In genomic region chr9:71446499-71447411, GRCh38 we compare ENCODE assay signal across 8 cellular contexts.
DNase-seq lines count a peak whose midpoint lies in the region; TF ChIP-seq lines count a peak whose summit lies in the region.

No MANE protein-coding gene starts in this region.

- peak overlapping the region; percentile 58 for H3K4me3 Mint-ChIP-seq in activated T-cell treated with anti-CD3 and anti-CD28 coated beads, Interleukin-2, amount 50 U/mL, for 24 hours
- H3K4me3 Mint-ChIP-seq in nephron, result peak overlapping the region; percentile 73 to 77 (median 75)

- H3K36me3 Mint-ChIP-seq in activated T-cell treated with anti-CD3 and anti-CD28 coated beads, Interleukin-2, amount 50 U/mL, for 24 hours (ENCODE audit: low read depth), result no peaks in the 10 kb centered on the region
- H3K36me3 Mint-ChIP-seq in nephron (ENCODE audit: low read depth), result no peaks in the 10 kb centered on the region

- TF ChIP-seq CTCF in HFF-Myc (IDR thresholded peaks at IDR 0.05; ENCODE audit: low read depth, low read length, missing control alignments) (peak; percentile 22), fibroblast of the aortic adventitia (IDR thresholded peaks at IDR 0.05; ENCODE audit: insufficient read depth, low read length) (no peak), nephron (IDR thresholded peaks at IDR 0.05; ENCODE audit: unreplicated experiment in 3 of 3) (peak in 1 of 3 experiments; percentile 20)

- no peak overlapping the region for H3K27ac Mint-ChIP-seq in activated T-cell treated with anti-CD3 and anti-CD28 coated beads, Interleukin-2, amount 50 U/mL, for 24 hours
- no peak overlapping the region for H3K27ac Mint-ChIP-seq in nephron

- H3K27me3 Mint-ChIP-seq in activated T-cell treated with anti-CD3 and anti-CD28 coated beads, Interleukin-2, amount 50 U/mL, for 24 hours, result peaks cover 68% of the 10 kb centered on the region
- peaks cover 62% of the 10 kb centered on the region for H3K27me3 Mint-ChIP-seq in nephron (ENCODE audit: low read depth)

- H3K4me1 Mint-ChIP-seq in activated T-cell treated with anti-CD3 and anti-CD28 coated beads, Interleukin-2, amount 50 U/mL, for 24 hours (ENCODE audit: low read depth), result peaks cover 3% of the 10 kb centered on the region
- H3K4me1 Mint-ChIP-seq in nephron, result peaks cover 5% of the 10 kb centered on the region

- 1% methylated on average over 71 of the region's 71 CpGs for WGBS in urinary bladder

- H3K9me3 Mint-ChIP-seq in activated T-cell treated with anti-CD3 and anti-CD28 coated beads, Interleukin-2, amount 50 U/mL, for 24 hours, result no peaks in the 10 kb centered on the region
- H3K9me3 Mint-ChIP-seq in nephron, result no peaks in the 10 kb centered on the region

- no peaks in the 10 kb centered on the region for H3K4me1 ChIP-seq in urinary bladder (ENCODE audit: insufficient read depth)

- H3K4me3 ChIP-seq in HFF-Myc (replicated peaks; ENCODE audit: low read depth, low read length) (peak overlapping the region; percentile 33), fibroblast of the aortic adventitia (ENCODE audit: low read depth, low read length) (peak overlapping the region; percentile 59), urinary bladder (ENCODE audit: low read depth, low read length) (peak overlapping the region; percentile 35)

- DNase-seq in activated T-cell treated with anti-CD3 and anti-CD28 coated beads for 24 hours (ENCODE audit: low read depth) (peak; percentile 14), HFF-Myc (ENCODE audit: extremely low read depth, low read depth) (peak; percentile 21), MV-4-11 (lab: John Stamatoyannopoulos, UW) (peak; percentile 19), fibroblast of the aortic adventitia (ENCODE audit: low read depth) (peak; percentile 48)
- no peak for DNase-seq in activated T-cell treated with anti-CD3 and anti-CD28 coated beads, Interleukin-2, amount 50 U/mL, for 1 hour
- peak; percentile 53 for DNase-seq in activated T-cell treated with anti-CD3 and anti-CD28 coated beads, Interleukin-2, amount 50 U/mL, for 24 hours

- H3K27ac ChIP-seq in urinary bladder (ENCODE audit: low read depth), result no peak overlapping the region

- H3K36me3 ChIP-seq in urinary bladder (ENCODE audit: insufficient read depth), result no peaks in the 10 kb centered on the region
